Comparison of ENCODE assay signal across 12 cellular contexts in the genomic region with DNA sequence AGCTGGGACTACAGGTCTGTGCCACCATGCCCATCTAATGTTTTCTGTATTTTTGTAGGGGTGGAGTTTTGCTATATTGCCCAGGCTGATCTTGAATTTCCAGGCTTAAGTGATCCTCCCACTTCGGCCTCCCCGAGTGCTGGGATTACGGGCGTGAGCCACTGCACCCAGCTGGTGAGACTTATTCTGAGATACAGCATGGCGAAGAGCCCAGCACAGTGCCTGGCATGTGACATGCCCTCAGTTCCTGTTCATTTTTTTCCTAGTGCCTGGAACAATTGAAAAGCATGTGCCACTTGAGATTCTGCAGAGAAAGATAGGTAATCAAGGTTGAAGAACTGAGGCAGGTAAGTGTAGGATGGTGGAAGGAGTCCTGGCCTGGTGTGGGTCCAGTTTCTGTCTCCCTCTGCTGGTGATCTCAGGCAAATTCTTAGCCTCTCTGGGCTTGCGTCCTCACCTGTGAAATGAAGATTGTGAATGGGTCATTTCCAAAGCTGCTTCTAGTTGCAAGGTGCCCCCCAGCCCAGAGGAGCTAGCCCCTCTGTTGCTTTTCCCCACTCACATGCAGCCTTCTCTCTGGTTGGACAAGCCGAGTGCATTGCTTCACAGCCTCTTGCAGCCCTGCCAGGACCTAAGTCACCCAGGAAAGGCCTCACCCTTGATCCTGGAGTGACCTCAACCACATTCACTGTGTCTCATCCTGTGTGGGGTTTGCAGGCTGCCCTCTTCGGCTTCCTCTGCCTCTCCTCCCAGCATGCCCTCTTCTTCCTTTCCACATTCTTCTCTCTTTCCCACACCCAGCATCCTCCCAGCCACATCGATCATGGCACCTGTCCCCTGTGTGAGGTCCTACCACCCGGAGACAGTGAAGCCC. TPM values are rescaled to one million over a fixed set of nuclear protein-coding genes. Genes with fewer than 3 reads are reported as not detected.
A peak's percentile ranks its signal among the peaks of the same experiment; 100 is the strongest.
DNase-seq lines count a peak whose midpoint lies in the region; ATAC-seq and TF ChIP-seq lines count a peak whose summit lies in the region.
"Had no signal": no experiment of that assay in that cellular context is flagged by ENCODE, and none has a peak within 500 bp of the region (broad histone marks: within the 10 kb centered on the region; RNA-seq: fewer than 3 reads in every experiment).

No MANE protein-coding gene starts in this region.

- POLR2A ChIA-PET in IMR-90 (lab: Charles Lee; ENCODE audit: unreplicated experiment), result no interaction called here
- POLR2A ChIA-PET in CD8-positive, alpha-beta T cell (lab: Charles Lee), result no interaction called here

- no peak overlapping the region for H3K4me3 Mint-ChIP-seq in nephron progenitor cell
- H3K4me3 Mint-ChIP-seq in CD8-positive, alpha-beta T cell, result no peak overlapping the region
- H3K4me3 Mint-ChIP-seq: T-cell had no signal

- intact Hi-C loops in IMR-90 (cut with micrococcal nuclease), result no loop called here
- intact Hi-C loops in CD8-positive, alpha-beta T cell (cut with DNase I, micrococcal nuclease), result no loop called here

- H2BK15ac ChIP-seq in IMR-90 (ENCODE audit: low read depth, low read length), result no peak overlapping the region

- H2AFZ ChIP-seq in IMR-90 (replicated peaks; ENCODE audit: low read length, poor library complexity), result no peak overlapping the region

- in situ Hi-C loops in IMR-90 (cut with MboI; ENCODE audit: low sequenced_read_pairs), result no loop called here
- in situ Hi-C loops in brain microvascular endothelial cell (cut with HindIII; ENCODE audit: low pct_ligation_motif_present, low sequenced_read_pairs), result no loop called here

- no peak overlapping the region for H3K56ac ChIP-seq in IMR-90 (ENCODE audit: extremely low read depth, insufficient read depth, low read length)

- H3K18ac ChIP-seq in IMR-90 (ENCODE audit: low read depth, low read length), result no peak overlapping the region

- no peak overlapping the region for H2AK5ac ChIP-seq in IMR-90 (ENCODE audit: low read depth, low read length)

- H2AK9ac ChIP-seq in IMR-90 (replicated peaks; ENCODE audit: low read depth, low read length, poor library complexity), result no peak overlapping the region

- DNase-seq in GM06990 (ENCODE audit: extremely low read depth, insufficient read length) (no peak), IMR-90 (no peak), brain microvascular endothelial cell (no peak), nephron progenitor cell (no peak), iPS-NIHi11 (ENCODE audit: low spot score) (no peak)
- DNase-seq in CD8-positive, alpha-beta T cell, result no peak
- DNase-seq: GDM1, heart right ventricle, midbrain, NCI-H446 had no signal

- no peak overlapping the region for H3K4me2 ChIP-seq in IMR-90 (ENCODE audit: low read depth, low read length)

- CTCF ChIA-PET in IMR-90 (lab: Yijun Ruan, JAX), result no interaction called here
- CTCF ChIA-PET in CD8-positive, alpha-beta T cell (lab: Charles Lee), result no interaction called here

- dilution Hi-C loops in IMR-90 (cut with HindIII; ENCODE audit: low sequenced_read_pairs, unreplicated experiment), result no loop called here

- H4K91ac ChIP-seq in IMR-90 (ENCODE audit: insufficient read depth, low read depth, low read length), result no peak overlapping the region

- H3K9me3 ChIP-seq in IMR-90 (ENCODE audit: control insufficient read depth, insufficient read depth, low read length), result no peaks in the 10 kb centered on the region
- no peaks in the 10 kb centered on the region for H3K9me3 ChIP-seq in CD8-positive, alpha-beta T cell (ENCODE audit: low read length)
- H3K9me3 ChIP-seq: heart right ventricle had no signal

- H3K27me3 Mint-ChIP-seq in nephron progenitor cell (ENCODE audit: low read depth, poor library complexity), result peaks cover 75% of the 10 kb centered on the region
- peaks cover 55% of the 10 kb centered on the region for H3K27me3 Mint-ChIP-seq in CD8-positive, alpha-beta T cell (ENCODE audit: low read depth)

- H3K4me1 Mint-ChIP-seq in nephron progenitor cell, result no peaks in the 10 kb centered on the region
- peaks cover 5% of the 10 kb centered on the region for H3K4me1 Mint-ChIP-seq in CD8-positive, alpha-beta T cell (ENCODE audit: low read depth)

- H3K9me1 ChIP-seq in IMR-90 (ENCODE audit: insufficient read depth, low read length), result no peaks in the 10 kb centered on the region

- no peak overlapping the region for H3K4ac ChIP-seq in IMR-90 (ENCODE audit: low read depth, low read length)

- H3K27me3 ChIP-seq in GM06990 (replicated peaks; ENCODE audit: control insufficient read depth, insufficient read depth, low read length), result peaks cover 3% of the 10 kb centered on the region
- H3K27me3 ChIP-seq in IMR-90 (ENCODE audit: control insufficient read depth, insufficient read depth, low read length), result peaks cover 47% of the 10 kb centered on the region
- H3K27me3 ChIP-seq in brain microvascular endothelial cell (replicated peaks), result peaks cover 7% of the 10 kb centered on the region
- H3K27me3 ChIP-seq in CD8-positive, alpha-beta T cell (ENCODE audit: insufficient read depth, low read length), result peaks cover 9% of the 10 kb centered on the region

- H3K4me3 ChIP-seq in GM06990 (replicated peaks; ENCODE audit: low read depth, low read length), result no peak overlapping the region
- no peak overlapping the region for H3K4me3 ChIP-seq in IMR-90 (ENCODE audit: insufficient read depth, low read depth, low read length)
- no peak overlapping the region for H3K4me3 ChIP-seq in brain microvascular endothelial cell (ENCODE audit: low read depth, low read length)
- no peak overlapping the region for H3K4me3 ChIP-seq in CD8-positive, alpha-beta T cell (ENCODE audit: low read depth, low read length)
- H3K4me3 ChIP-seq: heart right ventricle had no signal

- TF ChIP-seq POLR2A in IMR-90 (IDR thresholded peaks at IDR 0.05; ENCODE audit: low read depth, low read length), result no peak

- H2BK5ac ChIP-seq in IMR-90 (ENCODE audit: low read depth, low read length, poor library complexity, severe bottlenecking), result no peak overlapping the region

- no peak overlapping the region for H2BK20ac ChIP-seq in IMR-90 (ENCODE audit: low read depth, low read length)

- no peak overlapping the region for H4K5ac ChIP-seq in IMR-90 (ENCODE audit: low read depth, low read length)

- no peak overlapping the region for H3K27ac Mint-ChIP-seq in nephron progenitor cell
- no peak overlapping the region for H3K27ac Mint-ChIP-seq in CD8-positive, alpha-beta T cell
- H3K27ac Mint-ChIP-seq: T-cell had no signal

- WGBS in IMR-90 (ENCODE audit: extremely low coverage in 2 of 2, insufficient read length in 1 of 2), 2 experiments, result 71% methylated on average over 8 of the region's 10 CpGs; no CpG with 5 or more reads in 1 of the 2 experiments

- H3K14ac ChIP-seq in IMR-90 (replicated peaks; ENCODE audit: low read depth, low read length), result no peak overlapping the region

- H3K27ac ChIP-seq in IMR-90 (ENCODE audit: insufficient read depth, low read length) (no peak overlapping the region), brain microvascular endothelial cell (no peak overlapping the region)
- no peak overlapping the region for H3K27ac ChIP-seq in CD8-positive, alpha-beta T cell (ENCODE audit: low read depth, low read length)
- H3K27ac ChIP-seq: heart right ventricle had no signal

- no TSS peak for BruUV-seq in IMR-90 (replicated peaks; lab: Mats Ljungman, UMichigan)

- no peaks in the 10 kb centered on the region for H3K36me3 Mint-ChIP-seq in nephron progenitor cell (ENCODE audit: low read depth)
- H3K36me3 Mint-ChIP-seq in CD8-positive, alpha-beta T cell, result no peaks in the 10 kb centered on the region
- H3K36me3 Mint-ChIP-seq: T-cell had no signal

- no peak overlapping the region for H4K8ac ChIP-seq in IMR-90 (ENCODE audit: low read depth in 2 of 2, low read length in 2 of 2)

- peaks cover 4% of the 10 kb centered on the region for H3K9me3 Mint-ChIP-seq in nephron progenitor cell
- H3K9me3 Mint-ChIP-seq in CD8-positive, alpha-beta T cell, result no peaks in the 10 kb centered on the region
- H3K9me3 Mint-ChIP-seq: T-cell had no signal

- H3K9ac ChIP-seq in IMR-90 (ENCODE audit: low read depth, low read length), result no peak overlapping the region

- no peaks in the 10 kb centered on the region for H3K4me1 ChIP-seq in IMR-90 (ENCODE audit: control insufficient read depth, insufficient read depth, low read length)
- H3K4me1 ChIP-seq in CD8-positive, alpha-beta T cell (ENCODE audit: insufficient read depth, low read length), result peaks cover 6% of the 10 kb centered on the region

- no peaks in the 10 kb centered on the region for H4K20me1 ChIP-seq in IMR-90 (ENCODE audit: insufficient read depth, low read length)

- TF ChIP-seq CTCF in GM06990 (IDR thresholded peaks at IDR 0.05; ENCODE audit: insufficient read depth, low read length, poor library complexity, severe bottlenecking) (peak; percentile 69), IMR-90 (conservative IDR thresholded peaks at IDR 0.05; ENCODE audit: low read depth, low read length) (peak; percentile 22; the same call in 1 of the 2 replicates), brain microvascular endothelial cell (IDR thresholded peaks at IDR 0.05; ENCODE audit: low read depth, low read length, missing control alignments) (peak; percentile 65), nephron progenitor cell (IDR thresholded peaks at IDR 0.05) (peak; percentile 6)
- TF ChIP-seq CTCF in CD8-positive, alpha-beta T cell (IDR thresholded peaks at IDR 0.05), result no peak

- H3K36me3 ChIP-seq in GM06990 (ENCODE audit: control insufficient read depth, insufficient read depth, low read length), result no peaks in the 10 kb centered on the region
- H3K36me3 ChIP-seq in IMR-90 (ENCODE audit: control insufficient read depth, insufficient read depth, low read length), result no peaks in the 10 kb centered on the region
- H3K36me3 ChIP-seq in brain microvascular endothelial cell (replicated peaks), result no peaks in the 10 kb centered on the region
- H3K36me3 ChIP-seq in CD8-positive, alpha-beta T cell (ENCODE audit: insufficient read depth, low read length), result no peaks in the 10 kb centered on the region
- H3K36me3 ChIP-seq: heart right ventricle had no signal

- 0 out of 2 replicates have a peak, but pooled peaks have one; percentile 4 for TF ChIP-seq RAD21 in IMR-90 (IDR thresholded peaks at IDR 0.05; ENCODE audit: low read length)

- no peak overlapping the region for H2BK120ac ChIP-seq in IMR-90 (ENCODE audit: low read depth, low read length)

- H3K23ac ChIP-seq in IMR-90 (ENCODE audit: low read depth, low read length), result no peak overlapping the region

- ATAC-seq in IMR-90 (ENCODE audit: low read depth) (no peak), HG02884 (IDR thresholded peaks at IDR 0.05; ENCODE audit: unreplicated experiment) (no peak)
- ATAC-seq in CD8-positive, alpha-beta T cell, result no peak
- ATAC-seq: heart right ventricle, T-cell had no signal

- H3K79me1 ChIP-seq in IMR-90 (ENCODE audit: low read depth in 1 of 2, low read length in 2 of 2), result no peaks in the 10 kb centered on the region

TF ChIP-seq in IMR-90, 13 proteins besides CTCF, POLR2A, EP300 and RAD21:
- TF ChIP-seq SMC3 (IDR thresholded peaks at IDR 0.05; ENCODE audit: low read depth, low read length) (no peak), BHLHE40 (IDR thresholded peaks at IDR 0.05; ENCODE audit: low read depth, low read length) (no peak)

RNA-seq across cellular contexts. Expression of a gene that starts 4.3 kb away (rescaled TPM):
- not detected in 2 replicates for total RNA-seq in IMR-90 (2012; rRNA removed)
- polyA plus RNA-seq in IMR-90 (2012; rRNA removed), result not detected in 2 replicates
- polyA plus RNA-seq in IMR-90 (2012; cell fraction: cytosol; rRNA removed), result not detected in 2 replicates
- not detected in 2 replicates for polyA plus RNA-seq in IMR-90 (2012; cell fraction: nucleus; rRNA removed; ENCODE audit: low replicate concordance)
- not detected for total RNA-seq in CD8-positive, alpha-beta T cell
- total RNA-seq: T-cell had no signal
